ENCODE assay signal across 13 cellular contexts in the genomic region with DNA sequence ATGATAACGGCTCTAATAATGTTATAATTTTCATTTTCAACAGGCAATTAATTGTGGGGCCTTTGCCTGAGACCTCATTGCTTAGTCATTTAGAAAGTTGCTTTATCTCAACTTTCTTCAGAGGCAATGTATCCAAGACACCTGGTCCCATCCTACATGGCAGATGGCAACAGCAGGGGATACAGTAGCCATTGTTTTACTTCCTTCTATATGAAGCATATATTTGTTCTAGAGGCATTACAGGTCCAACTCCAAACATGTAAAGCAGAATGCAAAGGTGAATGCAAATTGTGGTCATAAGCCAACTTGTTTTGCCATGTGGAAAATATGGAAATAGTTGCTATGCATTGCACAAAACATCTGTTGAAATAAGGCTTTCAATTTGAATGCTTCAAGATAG.
A peak's percentile ranks its signal among the peaks of the same experiment; 100 is the strongest.
DNase-seq lines count a peak whose midpoint lies in the region; ATAC-seq, FAIRE-seq and TF ChIP-seq lines count a peak whose summit lies in the region.
"Had no signal": no experiment of that assay in that cellular context is flagged by ENCODE, and none has a peak within 500 bp of the region (broad histone marks: within the 10 kb centered on the region; RNA-seq: fewer than 3 reads in every experiment).

No MANE protein-coding gene starts in this region.

- H3K36me3 Mint-ChIP-seq in activated T-cell treated with anti-CD3 and anti-CD28 coated beads, Interleukin-2, amount 50 U/mL, for 72 hours (ENCODE audit: insufficient read depth in 2 of 2), result peaks cover 0 to 9% of the 10 kb centered on the region in 2 donors

- peak overlapping the region; percentile 17 to 29 for H3K4me3 Mint-ChIP-seq in activated T-cell treated with anti-CD3 and anti-CD28 coated beads, Interleukin-2, amount 50 U/mL, for 72 hours
- H3K4me3 Mint-ChIP-seq: T-helper 1 cell treated with Interleukin-12 subunit alpha and Interleukin-12 subunit beta and Interleukin-4 antibody, amounts not matched to agents 30 μg/mL and 1 μg/mL, for 36 hours had no signal

- no peaks in the 10 kb centered on the region for H3K9me3 Mint-ChIP-seq in activated T-cell treated with anti-CD3 and anti-CD28 coated beads, Interleukin-2, amount 50 U/mL, for 72 hours
- H3K9me3 Mint-ChIP-seq: T-helper 1 cell treated with Interleukin-12 subunit alpha and Interleukin-12 subunit beta and Interleukin-4 antibody, amounts not matched to agents 30 μg/mL and 1 μg/mL, for 36 hours had no signal

- TF ChIP-seq CTCF in omental fat pad (IDR thresholded peaks at IDR 0.05), result no peak

- no peaks in the 10 kb centered on the region for H3K27me3 Mint-ChIP-seq in activated T-cell treated with anti-CD3 and anti-CD28 coated beads, Interleukin-2, amount 50 U/mL, for 72 hours (ENCODE audit: low read depth)

- FAIRE-seq in urothelium cell line (lab: Jason Lieb, UNC), result peak; percentile 23
- FAIRE-seq: A549 had no signal

- no peak for DNase-seq in activated T-cell treated with anti-CD3 and anti-CD28 coated beads, Interleukin-2, amount 50 U/mL, for 72 hours
- DNase-seq in activated T-cell treated with anti-CD3 and anti-CD28 coated beads, Interleukin-2, amount 50 U/mL, for 48 hours, result no peak
- DNase-seq in urothelium cell line (ENCODE audit: low spot score) (no peak), NCI-H2227 treated with DMSO at 0.1 percent for 48 hours (lab: John Stamatoyannopoulos, UW) (no peak), omental fat pad (ENCODE audit: low spot score) (no peak), NCI-H1092 treated with DMSO at 0.1 percent for 48 hours (lab: John Stamatoyannopoulos, UW) (no peak)
- DNase-seq: activated T-cell treated with anti-CD3 and anti-CD28 coated beads for 4 hours, NCI-H510A, right lobe of liver had no signal

- no peak overlapping the region for H3K27ac Mint-ChIP-seq in activated T-cell treated with anti-CD3 and anti-CD28 coated beads, Interleukin-2, amount 50 U/mL, for 72 hours
- H3K27ac Mint-ChIP-seq: T-helper 1 cell treated with Interleukin-12 subunit alpha and Interleukin-12 subunit beta and Interleukin-4 antibody, amounts not matched to agents 30 μg/mL and 1 μg/mL, for 36 hours had no signal

- peaks cover 77% of the 10 kb centered on the region for H3K4me1 Mint-ChIP-seq in activated T-cell treated with anti-CD3 and anti-CD28 coated beads, Interleukin-2, amount 50 U/mL, for 72 hours (ENCODE audit: low read depth)

- ATAC-seq in activated T-cell treated with anti-CD3 and anti-CD28 coated beads, Interleukin-2, amount 50 U/mL, for 72 hours (replicated peaks in 1 of 2), result no peak
- ATAC-seq in GM21825 (IDR thresholded peaks at IDR 0.05; ENCODE audit: unreplicated experiment) (peak; percentile 44), HG03520 (IDR thresholded peaks at IDR 0.05; ENCODE audit: unreplicated experiment) (peak; percentile 36), omental fat pad (ENCODE audit: low FRiP score) (no peak)
- ATAC-seq: A549, right lobe of liver had no signal

Comparison
In these comparisons a context has a peak if more than half of its experiments do, and no peak if none do; other contexts are left out.
1. ATAC-seq: peak in GM21825 (single experiment) and HG03520 (single experiment); none in activated T-cell treated with anti-CD3 and anti-CD28 coated beads, Interleukin-2, amount 50 U/mL, for 72 hours (0 of 2) and omental fat pad (single experiment).